25 cellular contexts compared by ENCODE assay signal in the genomic region with DNA sequence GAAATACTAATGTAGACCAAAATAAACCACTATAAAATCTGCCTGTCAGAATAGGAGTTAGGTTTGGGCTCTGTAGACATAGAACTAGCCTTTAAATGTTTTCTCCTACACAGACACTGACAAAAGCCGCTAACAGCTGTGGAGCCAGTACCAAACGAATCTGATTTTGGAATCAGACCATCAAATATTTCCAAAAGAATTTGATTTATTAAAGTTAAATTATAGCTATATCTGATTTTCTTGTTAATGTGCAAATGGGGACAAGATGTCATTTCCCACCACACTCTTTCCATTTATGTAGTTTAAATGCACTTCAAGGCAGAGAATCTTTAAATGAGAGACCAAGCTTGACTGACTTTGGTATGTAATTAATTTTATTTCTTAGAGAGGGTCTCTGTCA.
"Had no signal": no experiment of that assay in that cellular context is flagged by ENCODE, and none has a peak within 500 bp of the region (broad histone marks: within the 10 kb centered on the region; RNA-seq: fewer than 3 reads in every experiment).

No MANE protein-coding gene starts in this region.

- ATAC-seq: effector memory CD8-positive, alpha-beta T cell; esophagus mucosa; foreskin keratinocyte; gastrocnemius medialis; gastroesophageal sphincter; heart left ventricle; heart right ventricle had no signal

- H3K4me1 ChIP-seq: colonic mucosa, esophagus muscularis mucosa, esophagus squamous epithelium, foreskin keratinocyte, gastrocnemius medialis, gastroesophageal sphincter, heart left ventricle had no signal

- DNase-seq: colonic mucosa; cortex of kidney; dermis blood vessel endothelial cell; dorsolateral prefrontal cortex; effector CD4-positive, alpha-beta T cell; effector CD8-positive, alpha-beta T cell; effector memory CD4-positive, alpha-beta T cell; effector memory CD8-positive, alpha-beta T cell; endodermal cell; erythroblast; esophagus squamous epithelium; foreskin fibroblast; foreskin keratinocyte; foreskin melanocyte; gastrocnemius medialis; glutamatergic neuron; head of caudate nucleus; heart left ventricle; heart right ventricle had no signal

- H3K27me3 ChIP-seq: colonic mucosa, esophagus muscularis mucosa, esophagus squamous epithelium, gastrocnemius medialis, gastroesophageal sphincter, heart left ventricle had no signal

- H3K4me3 ChIP-seq: colonic mucosa, coronary artery, dorsolateral prefrontal cortex, esophagus muscularis mucosa, esophagus squamous epithelium, gastrocnemius medialis, gastroesophageal sphincter, heart left ventricle, heart right ventricle had no signal

- H3K27ac ChIP-seq: colonic mucosa, coronary artery, dorsolateral prefrontal cortex, epithelial cell of prostate, esophagus muscularis mucosa, esophagus squamous epithelium, foreskin keratinocyte, gastrocnemius medialis, gastroesophageal sphincter, heart left ventricle, heart right ventricle had no signal

- H3K9me3 ChIP-seq: colonic mucosa, esophagus squamous epithelium, gastrocnemius medialis had no signal

- H3K36me3 ChIP-seq: colonic mucosa, esophagus muscularis mucosa, esophagus squamous epithelium, gastrocnemius medialis, gastroesophageal sphincter, heart left ventricle, heart right ventricle had no signal

- H3K9me3 Mint-ChIP-seq: dendritic cell treated with granulocyte-macrophage colony-stimulating factor and Interleukin-4, amounts not matched to agents 40 ng/mL and 50 ng/mL, for 4 days; endodermal cell had no signal

- H3K4me3 Mint-ChIP-seq: dendritic cell treated with granulocyte-macrophage colony-stimulating factor and Interleukin-4, amounts not matched to agents 40 ng/mL and 50 ng/mL, for 4 days; effector memory CD8-positive, alpha-beta T cell; endodermal cell had no signal

- H3K27me3 Mint-ChIP-seq: dendritic cell treated with granulocyte-macrophage colony-stimulating factor and Interleukin-4, amounts not matched to agents 40 ng/mL and 50 ng/mL, for 4 days; effector memory CD8-positive, alpha-beta T cell had no signal

- H3K4me1 Mint-ChIP-seq: endodermal cell had no signal

- H3K27ac Mint-ChIP-seq: dendritic cell treated with granulocyte-macrophage colony-stimulating factor and Interleukin-4, amounts not matched to agents 40 ng/mL and 50 ng/mL, for 4 days; effector memory CD8-positive, alpha-beta T cell; endodermal cell had no signal
